ENCODE assay signal across 1 cellular context in genomic region chr10:44167752-44168151, GRCh38.
TF ChIP-seq lines count a peak whose summit lies in the region.

No MANE protein-coding gene starts in this region.

TF ChIP-seq in HepG2, 621 proteins besides CTCF, POLR2A, EP300 and RAD21 (continued from another document):
- TF ChIP-seq, protein P1, sequence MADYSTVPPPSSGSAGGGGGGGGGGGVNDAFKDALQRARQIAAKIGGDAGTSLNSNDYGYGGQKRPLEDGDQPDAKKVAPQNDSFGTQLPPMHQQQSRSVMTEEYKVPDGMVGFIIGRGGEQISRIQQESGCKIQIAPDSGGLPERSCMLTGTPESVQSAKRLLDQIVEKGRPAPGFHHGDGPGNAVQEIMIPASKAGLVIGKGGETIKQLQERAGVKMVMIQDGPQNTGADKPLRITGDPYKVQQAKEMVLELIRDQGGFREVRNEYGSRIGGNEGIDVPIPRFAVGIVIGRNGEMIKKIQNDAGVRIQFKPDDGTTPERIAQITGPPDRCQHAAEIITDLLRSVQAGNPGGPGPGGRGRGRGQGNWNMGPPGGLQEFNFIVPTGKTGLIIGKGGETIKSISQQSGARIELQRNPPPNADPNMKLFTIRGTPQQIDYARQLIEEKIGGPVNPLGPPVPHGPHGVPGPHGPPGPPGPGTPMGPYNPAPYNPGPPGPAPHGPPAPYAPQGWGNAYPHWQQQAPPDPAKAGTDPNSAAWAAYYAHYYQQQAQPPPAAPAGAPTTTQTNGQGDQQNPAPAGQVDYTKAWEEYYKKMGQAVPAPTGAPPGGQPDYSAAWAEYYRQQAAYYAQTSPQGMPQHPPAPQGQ (CRISPR knock-in tag; IDR thresholded peaks at IDR 0.05; ENCODE audit: borderline replicate concordance) = no peak
- TF ChIP-seq FOXA3 (CRISPR knock-in tag; IDR thresholded peaks at IDR 0.05) (no peak), THAP7 (CRISPR knock-in tag; IDR thresholded peaks at IDR 0.05) (no peak), KDM5B (CRISPR knock-in tag; IDR thresholded peaks at IDR 0.05; ENCODE audit: borderline replicate concordance) (no peak), AKNA (CRISPR knock-in tag; IDR thresholded peaks at IDR 0.05; ENCODE audit: borderline replicate concordance) (no peak), DR1 (CRISPR knock-in tag; IDR thresholded peaks at IDR 0.05) (no peak), CENPX (CRISPR knock-in tag; IDR thresholded peaks at IDR 0.05) (no peak), KLF16 (CRISPR knock-in tag; IDR thresholded peaks at IDR 0.05) (no peak), SRSF9 (IDR thresholded peaks at IDR 0.05; ENCODE audit: borderline replicate concordance, insufficient read depth, low read depth, low read length, poor library complexity, severe bottlenecking) (no peak), ZNF670 (CRISPR knock-in tag; IDR thresholded peaks at IDR 0.05; ENCODE audit: borderline replicate concordance) (no peak), MIER3 (CRISPR knock-in tag; IDR thresholded peaks at IDR 0.05; ENCODE audit: borderline replicate concordance) (no peak), ZNF614 (CRISPR knock-in tag; IDR thresholded peaks at IDR 0.05; ENCODE audit: borderline replicate concordance) (no peak)
